43 cellular contexts compared by ENCODE assay signal in the genomic region with DNA sequence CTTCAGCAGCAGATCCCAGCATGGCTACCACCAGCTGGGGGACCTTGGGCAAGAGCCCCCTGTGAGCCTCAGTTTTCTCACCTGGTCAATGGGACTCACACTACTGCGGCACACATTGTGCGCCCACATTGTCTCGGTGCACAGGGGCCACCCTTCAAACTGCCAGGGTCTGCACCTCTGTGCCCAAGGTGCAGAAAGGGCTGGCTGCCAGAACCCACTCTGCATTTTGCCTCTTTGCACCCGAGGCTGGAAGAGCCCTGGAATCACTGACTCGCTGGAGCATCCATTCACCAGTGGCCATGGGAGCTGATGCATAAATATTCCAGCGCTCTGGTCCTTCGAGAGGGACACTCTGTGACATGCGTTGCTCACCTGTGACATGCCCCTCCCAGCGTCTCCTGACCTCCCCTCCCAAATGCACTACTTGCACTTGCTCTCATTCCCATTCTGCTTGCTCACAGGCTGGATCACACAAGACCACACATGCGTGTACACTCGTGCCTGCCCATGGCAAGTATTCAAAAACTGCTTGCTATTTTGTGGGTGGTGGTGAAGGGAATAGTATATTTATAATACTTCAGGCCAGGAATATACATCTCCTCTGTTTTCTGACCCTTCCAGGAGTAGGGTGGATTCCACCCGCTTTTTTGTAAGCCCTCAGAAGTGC. TPM values are rescaled to one million over a fixed set of nuclear protein-coding genes. Genes with fewer than 3 reads are reported as not detected.
"Had no signal": no experiment of that assay in that cellular context is flagged by ENCODE, and none has a peak within 500 bp of the region (broad histone marks: within the 10 kb centered on the region; RNA-seq: fewer than 3 reads in every experiment).

No MANE protein-coding gene starts in this region.

- ATAC-seq: activated CD4-positive, alpha-beta T cell treated with anti-CD3 and anti-CD28 coated beads for 36 hours; activated CD4-positive, CD25-positive, alpha-beta regulatory T cell treated with anti-CD3 and anti-CD28 coated beads, Interleukin-2, amount 50 U/mL, for 24 hours; activated CD8-positive, alpha-beta memory T cell treated with anti-CD3 and anti-CD28 coated beads, Interleukin-2, amount 10 ng/mL, durations not matched to agents 7 days and 5 days; activated CD8-positive, alpha-beta T cell treated with anti-CD3 and anti-CD28 coated beads, Interleukin-2, amount 10 ng/mL, durations not matched to agents 7 days and 5 days; activated naive CD8-positive, alpha-beta T cell treated with anti-CD3 and anti-CD28 coated beads, Interleukin-2, amount 50 U/mL, for 24 hours; gastroesophageal sphincter; T-helper 17 cell had no signal

- H3K27ac Mint-ChIP-seq: activated B cell treated with CpG ODN at 0.5 μM for 24 hours; activated CD4-positive, alpha-beta memory T cell treated with anti-CD3 and anti-CD28 coated beads for 36 hours; activated CD4-positive, alpha-beta T cell treated with anti-CD3 and anti-CD28 coated beads for 36 hours; activated CD4-positive, alpha-beta T cell treated with anti-CD3 and anti-CD28 coated beads, Interleukin-2, amount 10 ng/mL, durations not matched to agents 24 days and 14 days; activated CD8-positive, alpha-beta memory T cell treated with anti-CD3 and anti-CD28 coated beads, Interleukin-2, amount 10 ng/mL, durations not matched to agents 7 days and 5 days; activated CD8-positive, alpha-beta T cell treated with anti-CD3 and anti-CD28 coated beads, Interleukin-2, amount 10 ng/mL, durations not matched to agents 7 days and 5 days; activated naive CD4-positive, alpha-beta T cell treated with anti-CD3 and anti-CD28 coated beads for 36 hours; activated naive CD4-positive, alpha-beta T cell treated with anti-CD3 and anti-CD28 coated beads, Interleukin-2, amount 50 U/mL, for 24 hours; activated naive CD8-positive, alpha-beta T cell treated with anti-CD3 and anti-CD28 coated beads for 36 hours; activated naive CD8-positive, alpha-beta T cell treated with anti-CD3 and anti-CD28 coated beads, Interleukin-2, amount 50 U/mL, for 24 hours; activated T-helper 1 cell treated with anti-CD3 and anti-CD28 coated beads, Interleukin-12 subunit alpha, Interleukin-12 subunit beta, Interleukin-2, Interleukin-4 antibody, amounts not matched to agents 30 ng/mL and 10 ng/mL and 1 ng/mL, durations not matched to agents 14 hours and 24 hours and 36 hours; activated T-helper 2 cell treated with anti-CD3 and anti-CD28 coated beads, Interferon-gamma antibody, Interleukin-2, Interleukin-4, amounts not matched to agents 10 μg/mL and 5 μg/mL and 100 μg/mL, durations not matched to agents 14 hours and 24 hours and 36 hours; brain; T-helper 17 cell; T-helper 2 cell treated with Interferon-gamma antibody and Interleukin-4, amounts not matched to agents 5 μg/mL and 100 μg/mL, for 36 hours had no signal

- H3K27me3 ChIP-seq: adrenal gland, ascending aorta, breast epithelium, cardiac muscle cell, colonic mucosa, esophagus squamous epithelium, gastroesophageal sphincter had no signal

- H3K4me3 ChIP-seq: adrenal gland, ascending aorta, breast epithelium, cardiac muscle cell, colonic mucosa, esophagus squamous epithelium, gastroesophageal sphincter had no signal

- H3K4me1 ChIP-seq: adrenal gland, ascending aorta, breast epithelium, colonic mucosa, esophagus squamous epithelium, gastroesophageal sphincter had no signal

- H3K4me3 Mint-ChIP-seq: activated B cell treated with CpG ODN at 0.5 μM for 24 hours; activated CD4-positive, alpha-beta memory T cell treated with anti-CD3 and anti-CD28 coated beads for 36 hours; activated CD4-positive, alpha-beta T cell treated with anti-CD3 and anti-CD28 coated beads for 36 hours; activated CD4-positive, alpha-beta T cell treated with anti-CD3 and anti-CD28 coated beads, Interleukin-2, amount 10 ng/mL, durations not matched to agents 24 days and 14 days; activated CD8-positive, alpha-beta memory T cell treated with anti-CD3 and anti-CD28 coated beads, Interleukin-2, amount 10 ng/mL, durations not matched to agents 7 days and 5 days; activated CD8-positive, alpha-beta T cell treated with anti-CD3 and anti-CD28 coated beads, Interleukin-2, amount 10 ng/mL, durations not matched to agents 7 days and 5 days; activated naive CD4-positive, alpha-beta T cell treated with anti-CD3 and anti-CD28 coated beads for 36 hours; activated naive CD4-positive, alpha-beta T cell treated with anti-CD3 and anti-CD28 coated beads, Interleukin-2, amount 50 U/mL, for 24 hours; activated naive CD8-positive, alpha-beta T cell treated with anti-CD3 and anti-CD28 coated beads for 36 hours; activated naive CD8-positive, alpha-beta T cell treated with anti-CD3 and anti-CD28 coated beads, Interleukin-2, amount 50 U/mL, for 24 hours; activated T-helper 1 cell treated with anti-CD3 and anti-CD28 coated beads, Interleukin-12 subunit alpha, Interleukin-12 subunit beta, Interleukin-2, Interleukin-4 antibody, amounts not matched to agents 30 ng/mL and 10 ng/mL and 1 ng/mL, durations not matched to agents 14 hours and 24 hours and 36 hours; brain; T-helper 17 cell; T-helper 2 cell treated with Interferon-gamma antibody and Interleukin-4, amounts not matched to agents 5 μg/mL and 100 μg/mL, for 36 hours had no signal

- H3K27ac ChIP-seq: adrenal gland, ascending aorta, breast epithelium, cardiac muscle cell, colonic mucosa, epithelial cell of prostate, esophagus squamous epithelium, gastroesophageal sphincter, WERI-Rb-1 had no signal

- H3K9me3 Mint-ChIP-seq: activated B cell treated with CpG ODN at 0.5 μM for 24 hours; activated CD4-positive, alpha-beta memory T cell treated with anti-CD3 and anti-CD28 coated beads for 36 hours; activated CD4-positive, alpha-beta T cell treated with anti-CD3 and anti-CD28 coated beads, Interleukin-2, amount 10 ng/mL, durations not matched to agents 24 days and 14 days; activated naive CD4-positive, alpha-beta T cell treated with anti-CD3 and anti-CD28 coated beads for 36 hours; activated naive CD4-positive, alpha-beta T cell treated with anti-CD3 and anti-CD28 coated beads, Interleukin-2, amount 50 U/mL, for 24 hours; activated naive CD8-positive, alpha-beta T cell treated with anti-CD3 and anti-CD28 coated beads for 36 hours; activated naive CD8-positive, alpha-beta T cell treated with anti-CD3 and anti-CD28 coated beads, Interleukin-2, amount 50 U/mL, for 24 hours; activated T-helper 1 cell treated with anti-CD3 and anti-CD28 coated beads, Interleukin-12 subunit alpha, Interleukin-12 subunit beta, Interleukin-2, Interleukin-4 antibody, amounts not matched to agents 30 ng/mL and 10 ng/mL and 1 ng/mL, durations not matched to agents 14 hours and 24 hours and 36 hours; activated T-helper 2 cell treated with anti-CD3 and anti-CD28 coated beads, Interferon-gamma antibody, Interleukin-2, Interleukin-4, amounts not matched to agents 10 μg/mL and 5 μg/mL and 100 μg/mL, durations not matched to agents 14 hours and 24 hours and 36 hours; brain; T-helper 2 cell treated with Interferon-gamma antibody and Interleukin-4, amounts not matched to agents 5 μg/mL and 100 μg/mL, for 36 hours had no signal

- H3K4me1 Mint-ChIP-seq: activated B cell treated with CpG ODN at 0.5 μM for 24 hours; activated CD4-positive, alpha-beta T cell treated with anti-CD3 and anti-CD28 coated beads for 36 hours; activated CD4-positive, alpha-beta T cell treated with anti-CD3 and anti-CD28 coated beads, Interleukin-2, amount 10 ng/mL, durations not matched to agents 24 days and 14 days; activated CD8-positive, alpha-beta memory T cell treated with anti-CD3 and anti-CD28 coated beads, Interleukin-2, amount 10 ng/mL, durations not matched to agents 7 days and 5 days; activated naive CD4-positive, alpha-beta T cell treated with anti-CD3 and anti-CD28 coated beads, Interleukin-2, amount 50 U/mL, for 24 hours; activated naive CD8-positive, alpha-beta T cell treated with anti-CD3 and anti-CD28 coated beads for 36 hours; activated naive CD8-positive, alpha-beta T cell treated with anti-CD3 and anti-CD28 coated beads, Interleukin-2, amount 50 U/mL, for 24 hours; T-helper 17 cell had no signal

- H3K27me3 Mint-ChIP-seq: activated CD4-positive, alpha-beta memory T cell treated with anti-CD3 and anti-CD28 coated beads for 36 hours; activated CD4-positive, alpha-beta T cell treated with anti-CD3 and anti-CD28 coated beads for 36 hours; activated CD4-positive, alpha-beta T cell treated with anti-CD3 and anti-CD28 coated beads, Interleukin-2, amount 10 ng/mL, durations not matched to agents 24 days and 14 days; activated CD8-positive, alpha-beta memory T cell treated with anti-CD3 and anti-CD28 coated beads, Interleukin-2, amount 10 ng/mL, durations not matched to agents 7 days and 5 days; activated naive CD8-positive, alpha-beta T cell treated with anti-CD3 and anti-CD28 coated beads for 36 hours; activated naive CD8-positive, alpha-beta T cell treated with anti-CD3 and anti-CD28 coated beads, Interleukin-2, amount 50 U/mL, for 24 hours had no signal

- H3K36me3 ChIP-seq: adrenal gland, ascending aorta, breast epithelium, cardiac muscle cell, colonic mucosa, esophagus squamous epithelium, gastroesophageal sphincter, WERI-Rb-1 had no signal

- H3K9me3 ChIP-seq: adrenal gland, ascending aorta, breast epithelium, colonic mucosa, esophagus squamous epithelium, gastroesophageal sphincter had no signal

- H3K36me3 Mint-ChIP-seq: activated CD4-positive, alpha-beta memory T cell treated with anti-CD3 and anti-CD28 coated beads for 36 hours; activated CD8-positive, alpha-beta memory T cell treated with anti-CD3 and anti-CD28 coated beads, Interleukin-2, amount 10 ng/mL, durations not matched to agents 7 days and 5 days; activated naive CD4-positive, alpha-beta T cell treated with anti-CD3 and anti-CD28 coated beads, Interleukin-2, amount 50 U/mL, for 24 hours; activated naive CD8-positive, alpha-beta T cell treated with anti-CD3 and anti-CD28 coated beads for 36 hours; brain had no signal

- DNase-seq: activated B cell treated with CpG ODN at 0.5 μM for 24 hours; activated CD4-positive, alpha-beta memory T cell treated with anti-CD3 and anti-CD28 coated beads for 36 hours; activated CD4-positive, alpha-beta T cell treated with anti-CD3 and anti-CD28 coated beads for 36 hours; activated CD4-positive, alpha-beta T cell treated with anti-CD3 and anti-CD28 coated beads, Interleukin-2, amount 10 ng/mL, durations not matched to agents 24 days and 14 days; activated CD8-positive, alpha-beta memory T cell treated with anti-CD3 and anti-CD28 coated beads, Interleukin-2, amount 10 ng/mL, durations not matched to agents 7 days and 5 days; activated CD8-positive, alpha-beta memory T cell treated with anti-CD3 and anti-CD28 coated beads, Interleukin-2, amount 50 U/mL, for 4 hours; activated CD8-positive, alpha-beta T cell treated with anti-CD3 and anti-CD28 coated beads, Interleukin-2, amount 10 ng/mL, durations not matched to agents 7 days and 5 days; activated effector memory CD4-positive, alpha-beta T cell treated with anti-CD3 and anti-CD28 coated beads, Interleukin-2, amount 50 U/mL, for 16 hours; activated naive CD4-positive, alpha-beta T cell treated with anti-CD3 and anti-CD28 coated beads for 36 hours; activated naive CD8-positive, alpha-beta T cell treated with anti-CD3 and anti-CD28 coated beads for 36 hours; activated naive CD8-positive, alpha-beta T cell treated with anti-CD3 and anti-CD28 coated beads, Interleukin-2, amount 50 U/mL, for 24 hours; activated T-cell treated with anti-CD3 and anti-CD28 coated beads, Interleukin-2, amount 50 U/mL, for 1 hour; activated T-cell treated with anti-CD3 and anti-CD28 coated beads, Interleukin-2, amount 50 U/mL, for 48 hours; adrenal gland; amygdala; central memory CD4-positive, alpha-beta T cell; cerebellar nuclear complex; colonic mucosa; effector CD8-positive, alpha-beta T cell; esophagus squamous epithelium; foreskin melanocyte; T-helper 1 cell; T-helper 17 cell; T1000; WERI-Rb-1 had no signal

RNA-seq across cellular contexts. Expression of gene C1QL2, which starts 18.8 kb away (rescaled TPM):
- total RNA-seq: activated B cell treated with CpG ODN at 0.5 μM for 24 hours; activated CD4-positive, alpha-beta memory T cell treated with anti-CD3 and anti-CD28 coated beads for 36 hours; activated CD4-positive, alpha-beta T cell treated with anti-CD3 and anti-CD28 coated beads for 36 hours; activated CD4-positive, alpha-beta T cell treated with anti-CD3 and anti-CD28 coated beads, Interleukin-2, amount 10 ng/mL, durations not matched to agents 24 days and 14 days; activated CD8-positive, alpha-beta memory T cell treated with anti-CD3 and anti-CD28 coated beads for 36 hours; activated CD8-positive, alpha-beta memory T cell treated with anti-CD3 and anti-CD28 coated beads, Interleukin-2, amount 10 ng/mL, durations not matched to agents 7 days and 5 days; activated CD8-positive, alpha-beta T cell treated with anti-CD3 and anti-CD28 coated beads, Interleukin-2, amount 10 ng/mL, durations not matched to agents 7 days and 5 days; activated naive CD4-positive, alpha-beta T cell treated with anti-CD3 and anti-CD28 coated beads for 36 hours; activated naive CD8-positive, alpha-beta T cell treated with anti-CD3 and anti-CD28 coated beads for 36 hours; activated T-helper 1 cell treated with anti-CD3 and anti-CD28 coated beads, Interleukin-12 subunit alpha, Interleukin-12 subunit beta, Interleukin-2, Interleukin-4 antibody, amounts not matched to agents 30 ng/mL and 10 ng/mL and 1 ng/mL, durations not matched to agents 14 hours and 24 hours and 36 hours; activated T-helper 2 cell treated with anti-CD3 and anti-CD28 coated beads, Interferon-gamma antibody, Interleukin-2, Interleukin-4, amounts not matched to agents 10 μg/mL and 5 μg/mL and 100 μg/mL, durations not matched to agents 14 hours and 24 hours and 36 hours; adrenal gland; colonic mucosa; dermis microvascular lymphatic vessel endothelial cell; endothelial cell of umbilical vein; esophagus squamous epithelium; fibroblast of lung; fibroblast of villous mesenchyme; gastroesophageal sphincter; glomerular endothelial cell; T-helper 17 cell had no signal
- polyA plus RNA-seq: adrenal gland, cardiac muscle cell, endothelial cell of umbilical vein, esophagus, fibroblast of lung had no signal
